ENCODE assay signal across 8 cellular contexts in the genomic region with DNA sequence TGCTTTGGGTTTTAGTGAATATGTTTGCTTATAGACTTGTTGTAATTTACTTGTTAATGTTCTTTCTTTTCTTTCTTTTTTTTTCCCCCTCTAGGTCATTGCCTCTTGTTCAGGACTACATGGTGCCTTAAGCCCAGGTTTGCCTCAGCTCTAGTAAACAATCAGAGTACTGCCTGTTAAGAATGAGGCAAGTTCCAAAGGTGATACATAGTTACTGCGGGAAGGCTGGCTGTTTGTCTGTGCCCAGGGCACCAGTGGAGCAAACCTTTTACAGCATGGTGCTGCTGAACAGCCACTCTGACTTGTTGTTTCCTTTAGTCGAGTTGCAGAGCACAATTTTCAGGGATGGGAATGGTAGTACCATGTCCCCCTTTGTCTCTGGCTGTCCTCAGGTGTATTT.
"Had no signal": no experiment of that assay in that cellular context is flagged by ENCODE, and none has a peak within 500 bp of the region (broad histone marks: within the 10 kb centered on the region; RNA-seq: fewer than 3 reads in every experiment).

No MANE protein-coding gene starts in this region.

- H3K27ac ChIP-seq: HL-60, KMS-11 had no signal

- H3K4me1 Mint-ChIP-seq: IgD-negative memory B cell had no signal

- H3K4me3 Mint-ChIP-seq: IgD-negative memory B cell had no signal

- H3K4me2 ChIP-seq: KMS-11 had no signal

- ATAC-seq: HepG2, K562 had no signal

- DNase-seq: IMR-90, KBM-7, KG1 had no signal

- H3K9ac ChIP-seq: KMS-11 had no signal

- H3K27ac Mint-ChIP-seq: IgD-negative memory B cell had no signal

- H3K36me3 Mint-ChIP-seq: IgD-negative memory B cell had no signal
